Comparison of ENCODE assay signal across 15 cellular contexts in genomic region chr1:9440763-9441194, GRCh38.
DNase-seq lines count a peak whose midpoint lies in the region; ATAC-seq and TF ChIP-seq lines count a peak whose summit lies in the region.
"Had no signal": no experiment of that assay in that cellular context is flagged by ENCODE, and none has a peak within 500 bp of the region (broad histone marks: within the 10 kb centered on the region; RNA-seq: fewer than 3 reads in every experiment).

No MANE protein-coding gene starts in this region.

- intact Hi-C loops in cardiac septum (cut with DNase I), result loop anchor here (2.0 kb wide), 1 partner anchor 56 kb away; no protein-coding TSS in a partner anchor
- intact Hi-C loops in PC-3 (cut with micrococcal nuclease), result no loop called here
- intact Hi-C loops in CD14-positive monocyte (cut with micrococcal nuclease), result no loop called here

- H3K9ac ChIP-seq in PC-3 (ENCODE audit: low read length), result no peak overlapping the region

- no peaks in the 10 kb centered on the region for H3F3A ChIP-seq in PC-3 (ENCODE audit: low read length, unreplicated experiment)

- peaks cover 18% of the 10 kb centered on the region for H3K4me1 ChIP-seq in PC-3 (ENCODE audit: insufficient read depth, low read length)
- H3K4me1 ChIP-seq in foreskin keratinocyte, result peaks cover 8% of the 10 kb centered on the region

- no TSS peak for BruUV-seq in PC-3 (replicated peaks; lab: Mats Ljungman, UMichigan)

- no peaks in the 10 kb centered on the region for H3K36me3 Mint-ChIP-seq in CD14-positive monocyte

- peaks cover 3 to 10% (median 6%) of the 10 kb centered on the region in 3 donors for H3K27me3 Mint-ChIP-seq in CD14-positive monocyte (ENCODE audit: low read depth in 3 of 3)

- H3K27ac Mint-ChIP-seq in CD14-positive monocyte, result peak overlapping the region in 1 of 7 donors; percentile 50
- H3K27ac Mint-ChIP-seq: dendritic cell treated with granulocyte-macrophage colony-stimulating factor and Interleukin-4, amounts not matched to agents 40 ng/mL and 50 ng/mL, for 4 days had no signal

- H3K9me3 Mint-ChIP-seq in CD14-positive monocyte, result no peaks in the 10 kb centered on the region
- H3K9me3 Mint-ChIP-seq: activated T-cell treated with anti-CD3 and anti-CD28 coated beads, Interleukin-2, amount 50 U/mL, for 4 hours; dendritic cell treated with granulocyte-macrophage colony-stimulating factor and Interleukin-4, amounts not matched to agents 40 ng/mL and 50 ng/mL, for 4 days had no signal

- H3K4me1 Mint-ChIP-seq in CD14-positive monocyte, result peaks cover 13% of the 10 kb centered on the region

- no peaks in the 10 kb centered on the region for H3K79me2 ChIP-seq in PC-3 (ENCODE audit: low read length)

- no peak overlapping the region for H3K4me2 ChIP-seq in PC-3 (ENCODE audit: low read length)

- H3K4me3 ChIP-seq in PC-3 (ENCODE audit: low read length), result no peak overlapping the region
- H3K4me3 ChIP-seq: SJSA1 had no signal

- ATAC-seq in PC-3 (no peak), foreskin keratinocyte (no peak)
- ATAC-seq: activated T-cell treated with anti-CD3 and anti-CD28 coated beads, Interleukin-2, amount 50 U/mL, for 4 hours had no signal

- no peak for TF ChIP-seq CTCF in PC-3 (conservative IDR thresholded peaks at IDR 0.05; ENCODE audit: low read depth, low read length)
- TF ChIP-seq CTCF in foreskin keratinocyte (conservative IDR thresholded peaks at IDR 0.05), result no peak
- no peak for TF ChIP-seq CTCF in CD14-positive monocyte (IDR thresholded peaks at IDR 0.05)

- no peaks in the 10 kb centered on the region for H3K9me3 ChIP-seq in PC-3 (ENCODE audit: low read length)
- H3K9me3 ChIP-seq: SJSA1 had no signal

- peak overlapping the region in 1 of 2 donors; percentile 5 for H3K4me3 Mint-ChIP-seq in CD14-positive monocyte
- H3K4me3 Mint-ChIP-seq: activated T-cell treated with anti-CD3 and anti-CD28 coated beads, Interleukin-2, amount 50 U/mL, for 4 hours; dendritic cell treated with granulocyte-macrophage colony-stimulating factor and Interleukin-4, amounts not matched to agents 40 ng/mL and 50 ng/mL, for 4 days had no signal

- H3K9me2 ChIP-seq in PC-3 (replicated peaks; ENCODE audit: low read length), result no peaks in the 10 kb centered on the region

- POLR2A ChIA-PET in PC-3 (lab: Charles Lee; ENCODE audit: unreplicated experiment), result no interaction called here

- peak; percentile 82 for DNase-seq in cardiac septum (ENCODE audit: low spot score)
- peak; percentile 57 for DNase-seq in myocyte (ENCODE audit: low read depth)
- peak; percentile 34 for DNase-seq in superior temporal gyrus (ENCODE audit: extremely low spot score)
- DNase-seq in PC-3, result no peak
- no peak for DNase-seq in foreskin keratinocyte
- no peak for DNase-seq in CD14-positive monocyte (ENCODE audit: low spot score)
- no peak for DNase-seq in effector CD8-positive, alpha-beta T cell (lab: John Stamatoyannopoulos, UW)
- DNase-seq: activated CD4-positive, alpha-beta T cell treated with anti-CD3 and anti-CD28 coated beads, Interleukin-2, amount 50 U/mL, for 1 hour; activated T-cell treated with anti-CD3 and anti-CD28 coated beads, Interleukin-2, amount 50 U/mL, for 4 hours; DMS 273 treated with DMSO at 0.1 percent for 48 hours; NCI-H1105 treated with DMSO at 0.1 percent for 48 hours; stimulated activated CD4-positive, alpha-beta T cell treated with anti-CD3 and anti-CD28 coated beads, Interleukin-2, amount 100 ng/mL, for 48 hours had no signal

- CTCF ChIA-PET in PC-3 (lab: Charles Lee), result no interaction called here

- no peaks in the 10 kb centered on the region for H3K36me3 ChIP-seq in PC-3 (ENCODE audit: low read depth, low read length)
- H3K36me3 ChIP-seq: SJSA1 had no signal

- H3K27ac ChIP-seq in angular gyrus (ENCODE audit: low read depth, low read length) (peak overlapping the region; percentile 71), PC-3 (ENCODE audit: low read length) (no peak overlapping the region), foreskin keratinocyte (no peak overlapping the region)
- H3K27ac ChIP-seq: SJSA1 had no signal

- H4K20me1 ChIP-seq in PC-3 (ENCODE audit: low read length), result no peaks in the 10 kb centered on the region

- H3K27me3 ChIP-seq in PC-3 (ENCODE audit: low read length) (no peaks in the 10 kb centered on the region), foreskin keratinocyte (no peaks in the 10 kb centered on the region)
- H3K27me3 ChIP-seq: SJSA1 had no signal

- H2AFZ ChIP-seq in PC-3 (ENCODE audit: low read length), result no peak overlapping the region

Comparison
In these comparisons a context has a peak if more than half of its experiments do, and no peak if none do; other contexts are left out.
1. DNase-seq: peak in cardiac septum (single experiment), myocyte (single experiment) and superior temporal gyrus (single experiment); none in PC-3 (single experiment), foreskin keratinocyte (0 of 2), CD14-positive monocyte (single experiment) and effector CD8-positive, alpha-beta T cell (single experiment).